10 cellular contexts compared by ENCODE assay signal in genomic region chr15:51223771-51224229, GRCh38.
DNase-seq lines count a peak whose midpoint lies in the region; ATAC-seq and TF ChIP-seq lines count a peak whose summit lies in the region.
"Had no signal": no experiment of that assay in that cellular context is flagged by ENCODE, and none has a peak within 500 bp of the region (broad histone marks: within the 10 kb centered on the region; RNA-seq: fewer than 3 reads in every experiment).

No MANE protein-coding gene starts in this region.

- no peak overlapping the region for H3K27ac ChIP-seq in psoas muscle
- H3K27ac ChIP-seq: cardiac muscle cell had no signal

- no peaks in the 10 kb centered on the region for H3K27me3 ChIP-seq in psoas muscle (ENCODE audit: insufficient read depth in 3 of 3, low read length in 2 of 3)
- H3K27me3 ChIP-seq: cardiac muscle cell had no signal

- no peaks in the 10 kb centered on the region for H3K27me3 Mint-ChIP-seq in chondrocyte (ENCODE audit: low read depth)

- WGBS in psoas muscle, 3 donors, result 59 to 76% (median 65%) methylated on average over 3 of the region's 3 CpGs

- H3K27ac Mint-ChIP-seq in chondrocyte (ENCODE audit: unreplicated experiment), result peak overlapping the region; percentile 43

- H3K9me3 Mint-ChIP-seq in chondrocyte (ENCODE audit: low read depth), result no peaks in the 10 kb centered on the region

- no peak overlapping the region for H3K4me3 Mint-ChIP-seq in chondrocyte (ENCODE audit: unreplicated experiment)

- no peak overlapping the region for H3K4me3 ChIP-seq in psoas muscle
- H3K4me3 ChIP-seq: cardiac muscle cell had no signal

- no peaks in the 10 kb centered on the region for H3K9me3 ChIP-seq in psoas muscle

- H3K36me3 Mint-ChIP-seq in chondrocyte (ENCODE audit: low read depth), result no peaks in the 10 kb centered on the region

- ATAC-seq in psoas muscle, result peak; percentile 39 to 68 (median 60)
- no peak for ATAC-seq in HG03108 (IDR thresholded peaks at IDR 0.05; ENCODE audit: unreplicated experiment)
- no peak for ATAC-seq in HG02759 (IDR thresholded peaks at IDR 0.05; ENCODE audit: unreplicated experiment)
- no peak for ATAC-seq in SK-N-SH treated with all-trans-retinoic acid at 6 μM for 48 hours
- ATAC-seq in GM18498 (IDR thresholded peaks at IDR 0.05; ENCODE audit: unreplicated experiment), result no peak

- H3K36me3 ChIP-seq in psoas muscle (ENCODE audit: insufficient read depth in 1 of 2, low read depth in 1 of 2), result no peaks in the 10 kb centered on the region
- H3K36me3 ChIP-seq: cardiac muscle cell had no signal

- H3K4me1 ChIP-seq in psoas muscle, result peaks cover 3% of the 10 kb centered on the region

- H3K4me1 Mint-ChIP-seq in chondrocyte (ENCODE audit: low read depth), result peaks cover 28% of the 10 kb centered on the region

- intact Hi-C loops in psoas muscle (cut with DNase I), result no loop called here

- peak; percentile 94 for DNase-seq in EL
- DNase-seq in NCI-H2029 (lab: John Stamatoyannopoulos, UW), result peak; percentile 35
- DNase-seq in chondrocyte (ENCODE audit: low spot score), result no peak
- DNase-seq in psoas muscle, result no peak
- DNase-seq: RPMI8226 had no signal

- TF ChIP-seq CTCF in chondrocyte (IDR thresholded peaks at IDR 0.05), result no peak
- no peak for TF ChIP-seq CTCF in psoas muscle (IDR thresholded peaks at IDR 0.05)

TF ChIP-seq in SK-N-SH treated with all-trans-retinoic acid at 6 μM for 48 hours, 23 proteins besides CTCF, POLR2A, EP300 and RAD21:
- TF ChIP-seq RARB (CRISPR knock-in tag; IDR thresholded peaks at IDR 0.05) (no peak), ZNF70 (CRISPR knock-in tag; IDR thresholded peaks at IDR 0.05) (no peak), TSHZ2 (CRISPR knock-in tag; IDR thresholded peaks at IDR 0.05) (no peak), CSDC2 (CRISPR knock-in tag; IDR thresholded peaks at IDR 0.05) (no peak), CREB5 (CRISPR knock-in tag; IDR thresholded peaks at IDR 0.05; ENCODE audit: low read depth) (no peak), GLIS3 (CRISPR knock-in tag; IDR thresholded peaks at IDR 0.05) (no peak), ZFP3 (CRISPR knock-in tag; IDR thresholded peaks at IDR 0.05) (no peak), ISL1 (CRISPR knock-in tag; IDR thresholded peaks at IDR 0.05) (no peak), TOX (CRISPR knock-in tag; IDR thresholded peaks at IDR 0.05; ENCODE audit: borderline replicate concordance) (no peak), ESRRG (CRISPR knock-in tag; IDR thresholded peaks at IDR 0.05) (no peak), ZNF8 (CRISPR knock-in tag; IDR thresholded peaks at IDR 0.05) (no peak), PATZ1 (CRISPR knock-in tag; IDR thresholded peaks at IDR 0.05; ENCODE audit: borderline replicate concordance) (no peak), TCF4 (CRISPR knock-in tag; IDR thresholded peaks at IDR 0.05; ENCODE audit: borderline replicate concordance) (no peak), BACH2 (CRISPR knock-in tag; IDR thresholded peaks at IDR 0.05; ENCODE audit: borderline replicate concordance) (no peak), POU6F1 (CRISPR knock-in tag; IDR thresholded peaks at IDR 0.05; ENCODE audit: borderline replicate concordance, low read depth) (no peak)
TF ChIP-seq in SK-N-SH treated with all-trans-retinoic acid at 6 μM for 48 hours: peak in this region for 0.

Comparison
In these comparisons a context has a peak if more than half of its experiments do, and no peak if none do; other contexts are left out.
1. DNase-seq: peak in EL (single experiment) and NCI-H2029 (single experiment); none in chondrocyte (single experiment) and psoas muscle (0 of 2).
2. ATAC-seq: peak in psoas muscle (4 of 4); none in HG03108 (single experiment), HG02759 (single experiment), SK-N-SH treated with all-trans-retinoic acid at 6 μM for 48 hours (single experiment) and GM18498 (single experiment).